8 cellular contexts compared by ENCODE assay signal in the genomic region with DNA sequence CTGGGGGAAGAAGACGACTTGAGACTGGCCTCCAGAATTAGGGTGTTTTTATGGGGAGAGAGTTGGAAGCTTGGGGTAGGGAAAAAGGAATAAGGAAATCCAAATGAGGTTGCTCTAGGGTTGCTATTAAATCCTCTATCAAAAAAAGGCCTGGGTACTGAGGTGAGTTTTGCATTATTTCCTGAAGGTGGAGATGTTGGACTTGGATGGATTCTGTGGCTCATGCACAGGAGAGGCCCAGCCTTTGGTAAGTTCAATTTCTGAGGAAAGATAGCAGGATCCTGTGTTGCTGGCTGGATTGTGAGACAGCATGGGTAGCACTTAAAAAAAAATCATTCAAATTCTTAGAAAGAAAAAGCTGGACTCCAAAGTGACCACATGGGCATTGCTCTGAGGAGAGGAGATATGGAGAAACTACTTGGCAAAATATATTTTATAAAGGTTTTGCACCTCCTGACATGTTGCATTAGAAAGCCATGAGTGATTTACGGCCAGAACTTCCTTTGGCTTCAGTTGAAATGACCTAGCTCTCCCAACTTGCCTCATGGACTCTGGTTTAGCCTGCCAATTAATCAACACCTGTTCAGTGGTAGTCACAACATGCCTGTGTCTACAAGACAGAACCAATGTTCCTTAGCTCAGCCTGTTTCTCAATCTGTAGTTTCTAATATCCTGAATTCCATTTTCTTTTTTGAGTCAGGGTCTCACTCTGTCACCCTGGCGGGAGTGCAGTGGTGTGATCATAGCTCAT.
A peak's percentile ranks its signal among the peaks of the same experiment; 100 is the strongest.
DNase-seq lines count a peak whose midpoint lies in the region; ATAC-seq and TF ChIP-seq lines count a peak whose summit lies in the region.

No MANE protein-coding gene starts in this region.

- POLR2A ChIA-PET in CD8-positive, alpha-beta memory T cell (lab: Charles Lee) = no interaction called here

- no peak overlapping the region for H3K27ac ChIP-seq in CD8-positive, alpha-beta memory T cell (ENCODE audit: low read depth, low read length)

- H3K4me1 Mint-ChIP-seq in CD8-positive, alpha-beta memory T cell = no peaks in the 10 kb centered on the region
- no peaks in the 10 kb centered on the region for H3K4me1 Mint-ChIP-seq in natural killer cell

- DNase-seq in DMS114 treated with DMSO at 0.1 percent for 48 hours (lab: John Stamatoyannopoulos, UW; ENCODE audit: unreplicated experiment) (peak; percentile 33), NCI-H1105 treated with DMSO at 0.1 percent for 48 hours (lab: John Stamatoyannopoulos, UW) (peak; percentile 81), SK-MEL-5 (ENCODE audit: low read depth, low spot score) (peak; percentile 68), medulla oblongata (ENCODE audit: extremely low spot score) (peak; percentile 72), natural killer cell (no peak), KG1 (lab: John Stamatoyannopoulos, UW) (no peak)
- DNase-seq in CD8-positive, alpha-beta memory T cell = no peak
- no peak for DNase-seq in stimulated activated CD4-positive, alpha-beta T cell treated with anti-CD3 and anti-CD28 coated beads, Interleukin-4, amount 100 ng/mL, for 4 hours

- no peak overlapping the region for H3K27ac Mint-ChIP-seq in CD8-positive, alpha-beta memory T cell
- H3K27ac Mint-ChIP-seq in natural killer cell = no peak overlapping the region

- TF ChIP-seq CTCF in natural killer cell (IDR thresholded peaks at IDR 0.05) = no peak

- no peaks in the 10 kb centered on the region for H3K36me3 ChIP-seq in CD8-positive, alpha-beta memory T cell (ENCODE audit: insufficient read depth, low read length)

- H3K36me3 Mint-ChIP-seq in CD8-positive, alpha-beta memory T cell = no peaks in the 10 kb centered on the region
- no peaks in the 10 kb centered on the region for H3K36me3 Mint-ChIP-seq in natural killer cell

- H3K9me3 ChIP-seq in CD8-positive, alpha-beta memory T cell (ENCODE audit: low read length) = no peaks in the 10 kb centered on the region

- intact Hi-C loops in natural killer cell (cut with micrococcal nuclease) = no loop called here

- H3K9me3 Mint-ChIP-seq in CD8-positive, alpha-beta memory T cell = no peaks in the 10 kb centered on the region
- H3K9me3 Mint-ChIP-seq in natural killer cell = no peaks in the 10 kb centered on the region

- no peak for ATAC-seq in natural killer cell

- in situ Hi-C loops in SK-MEL-5 (cut with HindIII; ENCODE audit: low pct_unique_long_range_greater_than_20kb, low sequenced_read_pairs) = no loop called here

- H3K4me3 Mint-ChIP-seq in CD8-positive, alpha-beta memory T cell = no peak overlapping the region
- H3K4me3 Mint-ChIP-seq in natural killer cell = no peak overlapping the region

- H3K4me3 ChIP-seq in CD8-positive, alpha-beta memory T cell (ENCODE audit: low read length) = no peak overlapping the region

- H3K4me1 ChIP-seq in CD8-positive, alpha-beta memory T cell (ENCODE audit: insufficient read depth, low read length) = no peaks in the 10 kb centered on the region

- CTCF ChIA-PET in CD8-positive, alpha-beta memory T cell (lab: Charles Lee) = interaction anchor here (2.2 kb wide), 1 partner anchor 641 kb away, joined by 10 read pairs; no protein-coding TSS in a partner anchor

- H3K27me3 Mint-ChIP-seq in CD8-positive, alpha-beta memory T cell = peaks cover 7 to 17% of the 10 kb centered on the region in 2 donors
- peaks cover 2 to 18% of the 10 kb centered on the region in 2 donors for H3K27me3 Mint-ChIP-seq in natural killer cell (ENCODE audit: low read depth in 2 of 2)

- no peaks in the 10 kb centered on the region for H3K27me3 ChIP-seq in CD8-positive, alpha-beta memory T cell (ENCODE audit: insufficient read depth, low read length, poor library complexity, severe bottlenecking)

Comparison
In these comparisons a context has a peak if more than half of its experiments do, and no peak if none do; other contexts are left out.
1. DNase-seq: peak in DMS114 treated with DMSO at 0.1 percent for 48 hours (single experiment), NCI-H1105 treated with DMSO at 0.1 percent for 48 hours (single experiment), SK-MEL-5 (single experiment) and medulla oblongata (single experiment); none in CD8-positive, alpha-beta memory T cell (0 of 5), stimulated activated CD4-positive, alpha-beta T cell treated with anti-CD3 and anti-CD28 coated beads, Interleukin-4, amount 100 ng/mL, for 4 hours (0 of 2), natural killer cell (single experiment) and KG1 (single experiment).